In genomic region chr7:140175221-140176218, GRCh38 we compare ENCODE assay signal across 8 cellular contexts. TPM values are rescaled to one million over a fixed set of nuclear protein-coding genes. Genes with fewer than 3 reads are reported as not detected.
DNase-seq lines count a peak whose midpoint lies in the region; ATAC-seq, FAIRE-seq and TF ChIP-seq lines count a peak whose summit lies in the region.

No MANE protein-coding gene starts in this region.

- H3K4me3 Mint-ChIP-seq in Caco-2 (ENCODE audit: unreplicated experiment): peak overlapping the region; percentile 81

- intact Hi-C loops in Caco-2 (cut with micrococcal nuclease; ENCODE audit: unreplicated experiment): loop anchor here (1.0 to 10.0 kb wide), 8 partner anchors 57 to 479 kb away; partner anchors contain the start of genes MKRN1 and SLC37A3

- H3K27ac Mint-ChIP-seq in Caco-2 (ENCODE audit: unreplicated experiment): peak overlapping the region; percentile 25

- DNase-seq in Caco-2 (peak; percentile 84 to 90), NT2/D1 (ENCODE audit: low read depth, low spot score) (peak; percentile 80), mesenteric fat pad (ENCODE audit: low spot score) (peak; percentile 98)
- DNase-seq in activated CD8-positive, alpha-beta memory T cell treated with anti-CD3 and anti-CD28 coated beads, Interleukin-2, amount 50 U/mL, for 24 hours (ENCODE audit: extremely low read depth): peak; percentile 68
- peak; percentile 77 for DNase-seq in stimulated activated CD8-positive, alpha-beta memory T cell treated with anti-CD3 and anti-CD28 coated beads, Interleukin-15, amount 100 ng/mL, for 1 hour (ENCODE audit: low read depth)

- H3K27me3 Mint-ChIP-seq in Caco-2 (ENCODE audit: insufficient read depth, unreplicated experiment): peaks cover 6% of the 10 kb centered on the region

- CTCF ChIA-PET in Caco-2 (lab: Charles Lee): interaction anchor here (0.6 kb wide), 1 partner anchor 150 kb away, joined by 3 read pairs; no protein-coding TSS in a partner anchor

- no peaks in the 10 kb centered on the region for H3K9me3 ChIP-seq in Caco-2
- H3K9me3 ChIP-seq in HUES6 (ENCODE audit: control insufficient read depth, insufficient read depth, low read depth, low read length): no peaks in the 10 kb centered on the region; the same call in 1 of the 2 replicates
- no peaks in the 10 kb centered on the region for H3K9me3 ChIP-seq in NT2/D1 (ENCODE audit: insufficient read depth, low read length)

- peaks cover 13% of the 10 kb centered on the region for H3K4me1 Mint-ChIP-seq in Caco-2 (ENCODE audit: low read depth, unreplicated experiment)

- TF ChIP-seq CTCF in Caco-2 (IDR thresholded peaks at IDR 0.05; ENCODE audit: insufficient read depth in 1 of 2, low read depth in 1 of 2, low read length in 1 of 2, severe bottlenecking in 1 of 2, unreplicated experiment in 1 of 2): peak; percentile 74 to 88

- peak; percentile 39 for ATAC-seq in GM21423 (IDR thresholded peaks at IDR 0.05; ENCODE audit: unreplicated experiment)

- BruUV-seq in Caco-2 (replicated peaks; lab: Mats Ljungman, UMichigan): no TSS peak

- H3K9me3 Mint-ChIP-seq in Caco-2 (ENCODE audit: unreplicated experiment): no peaks in the 10 kb centered on the region

- peak overlapping the region; percentile 81 for H3K9ac ChIP-seq in HUES6 (ENCODE audit: low read length)
- H3K9ac ChIP-seq in NT2/D1 (ENCODE audit: insufficient read length, low read depth): peak overlapping the region; percentile 70

- H3K36me3 ChIP-seq in Caco-2 (ENCODE audit: control insufficient read depth, insufficient read depth, low read length) (no peaks in the 10 kb centered on the region), HUES6 (ENCODE audit: control insufficient read depth, insufficient read depth, low read length) (no peaks in the 10 kb centered on the region), NT2/D1 (ENCODE audit: insufficient read depth, insufficient read length, low read length) (no peaks in the 10 kb centered on the region)

- H3K4me1 ChIP-seq in Caco-2: no peaks in the 10 kb centered on the region
- H3K4me1 ChIP-seq in HUES6 (ENCODE audit: control insufficient read depth, insufficient read depth, low read length): peaks cover 4% of the 10 kb centered on the region; the same call in 1 of the 2 replicates
- H3K4me1 ChIP-seq in NT2/D1 (ENCODE audit: insufficient read depth, insufficient read length): no peaks in the 10 kb centered on the region

- H3K36me3 Mint-ChIP-seq in Caco-2 (ENCODE audit: insufficient read depth, unreplicated experiment): no peaks in the 10 kb centered on the region

- H3K27me3 ChIP-seq in Caco-2 (replicated peaks; ENCODE audit: control insufficient read depth, insufficient read depth, low read length) (no peaks in the 10 kb centered on the region), HUES6 (ENCODE audit: control insufficient read depth, insufficient read depth, low read length) (peaks cover 18% of the 10 kb centered on the region), NT2/D1 (ENCODE audit: insufficient read depth, insufficient read length) (peaks cover 7% of the 10 kb centered on the region)

- H3K4me3 ChIP-seq in Caco-2 (ENCODE audit: low read depth, low read length): peak overlapping the region; percentile 83
- peak overlapping the region; percentile 88 for H3K4me3 ChIP-seq in HUES6 (ENCODE audit: low read depth, low read length)
- H3K4me3 ChIP-seq in NT2/D1 (ENCODE audit: insufficient read length, low read depth): peak overlapping the region; percentile 45

- peak overlapping the region; percentile 48; the same call in 1 of the 2 replicates for H3K27ac ChIP-seq in HUES6 (ENCODE audit: low read depth, low read length)

- POLR2A ChIA-PET in Caco-2 (lab: Charles Lee): no interaction called here

- FAIRE-seq in endometrium (lab: Jason Lieb, UNC): peak; percentile 93

RNA-seq across cellular contexts. Expression of gene KDM7A, which starts 1.3 kb away (rescaled TPM):
- total RNA-seq in Caco-2 (2022) (3.6 and 5.1 TPM in 2 replicates), mesenteric fat pad (16.4 TPM)

Comparison
In these comparisons a context has a peak if more than half of its experiments do, and no peak if none do; other contexts are left out.
1. Peak in every context shown above with its lines: DNase-seq, ATAC-seq, H3K4me3 ChIP-seq and H3K27ac ChIP-seq.